In genomic region chr16:13254998-13255614, GRCh38 we compare ENCODE assay signal across 27 cellular contexts.
"Had no signal": no experiment of that assay in that cellular context is flagged by ENCODE, and none has a peak within 500 bp of the region (broad histone marks: within the 10 kb centered on the region; RNA-seq: fewer than 3 reads in every experiment).

No MANE protein-coding gene starts in this region.

- DNase-seq: activated CD4-positive, alpha-beta memory T cell treated with anti-CD3 and anti-CD28 coated beads, Interleukin-2, amount 10 ng/mL, durations not matched to agents 7 days and 5 days; activated CD4-positive, alpha-beta T cell treated with anti-CD3 and anti-CD28 coated beads for 1 hour; activated CD4-positive, alpha-beta T cell treated with anti-CD3 and anti-CD28 coated beads for 48 hours; activated CD4-positive, CD25-positive, alpha-beta regulatory T cell; activated CD8-positive, alpha-beta memory T cell treated with anti-CD3 and anti-CD28 coated beads for 24 hours; activated CD8-positive, alpha-beta memory T cell treated with anti-CD3 and anti-CD28 coated beads, Interleukin-2, amount 10 ng/mL, durations not matched to agents 7 days and 5 days; activated CD8-positive, alpha-beta memory T cell treated with anti-CD3 and anti-CD28 coated beads, Interleukin-2, amount 50 U/mL, for 48 hours; activated effector memory CD4-positive, alpha-beta T cell treated with Interleukin-2 at 50 U/mL for 16 hours; activated naive CD4-positive, alpha-beta T cell; activated naive CD4-positive, alpha-beta T cell treated with anti-CD3 and anti-CD28 coated beads, Interleukin-2, amount 50 U/mL, for 16 hours; activated naive CD8-positive, alpha-beta T cell treated with anti-CD3 and anti-CD28 coated beads for 36 hours; activated T-cell treated with anti-CD3 and anti-CD28 coated beads, Interleukin-2, amount 50 U/mL, for 48 hours; amniotic stem cell; aorta; brain microvascular endothelial cell; central memory CD4-positive, alpha-beta T cell; NCI-H1092 treated with DMSO at 0.1 percent for 48 hours; NCI-H1417; NCI-H187 treated with DMSO at 0.1 percent for 48 hours; NCI-H2081; NCI-H2171 treated with DMSO at 0.1 percent for 48 hours; NCI-H2227 treated with DMSO at 0.1 percent for 48 hours; NCI-H446 treated with DMSO at 0.1 percent for 48 hours; NCI-H69; Right ventricle myocardium superior; T1000 had no signal

- H3K27ac Mint-ChIP-seq: activated CD4-positive, alpha-beta memory T cell treated with anti-CD3 and anti-CD28 coated beads, Interleukin-2, amount 10 ng/mL, durations not matched to agents 7 days and 5 days; activated CD8-positive, alpha-beta memory T cell treated with anti-CD3 and anti-CD28 coated beads, Interleukin-2, amount 10 ng/mL, durations not matched to agents 7 days and 5 days; activated naive CD8-positive, alpha-beta T cell treated with anti-CD3 and anti-CD28 coated beads for 36 hours had no signal

- H3K27ac ChIP-seq: brain microvascular endothelial cell, WERI-Rb-1 had no signal

- H3K27me3 Mint-ChIP-seq: activated CD4-positive, alpha-beta memory T cell treated with anti-CD3 and anti-CD28 coated beads, Interleukin-2, amount 10 ng/mL, durations not matched to agents 7 days and 5 days; activated CD8-positive, alpha-beta memory T cell treated with anti-CD3 and anti-CD28 coated beads, Interleukin-2, amount 10 ng/mL, durations not matched to agents 7 days and 5 days; activated naive CD8-positive, alpha-beta T cell treated with anti-CD3 and anti-CD28 coated beads for 36 hours had no signal

- ATAC-seq: activated CD8-positive, alpha-beta memory T cell treated with anti-CD3 and anti-CD28 coated beads, Interleukin-2, amount 10 ng/mL, durations not matched to agents 7 days and 5 days had no signal

- H3K27me3 ChIP-seq: brain microvascular endothelial cell had no signal

- H3K4me3 Mint-ChIP-seq: activated CD4-positive, alpha-beta memory T cell treated with anti-CD3 and anti-CD28 coated beads, Interleukin-2, amount 10 ng/mL, durations not matched to agents 7 days and 5 days; activated CD8-positive, alpha-beta memory T cell treated with anti-CD3 and anti-CD28 coated beads, Interleukin-2, amount 10 ng/mL, durations not matched to agents 7 days and 5 days; activated naive CD8-positive, alpha-beta T cell treated with anti-CD3 and anti-CD28 coated beads for 36 hours had no signal

- H3K4me1 Mint-ChIP-seq: activated CD4-positive, alpha-beta memory T cell treated with anti-CD3 and anti-CD28 coated beads, Interleukin-2, amount 10 ng/mL, durations not matched to agents 7 days and 5 days; activated CD8-positive, alpha-beta memory T cell treated with anti-CD3 and anti-CD28 coated beads, Interleukin-2, amount 10 ng/mL, durations not matched to agents 7 days and 5 days; activated naive CD8-positive, alpha-beta T cell treated with anti-CD3 and anti-CD28 coated beads for 36 hours had no signal

- H3K36me3 ChIP-seq: brain microvascular endothelial cell, WERI-Rb-1 had no signal

- H3K36me3 Mint-ChIP-seq: activated CD8-positive, alpha-beta memory T cell treated with anti-CD3 and anti-CD28 coated beads, Interleukin-2, amount 10 ng/mL, durations not matched to agents 7 days and 5 days; activated naive CD8-positive, alpha-beta T cell treated with anti-CD3 and anti-CD28 coated beads for 36 hours had no signal
